ENCODE assay signal across 1 cellular context in the genomic region with DNA sequence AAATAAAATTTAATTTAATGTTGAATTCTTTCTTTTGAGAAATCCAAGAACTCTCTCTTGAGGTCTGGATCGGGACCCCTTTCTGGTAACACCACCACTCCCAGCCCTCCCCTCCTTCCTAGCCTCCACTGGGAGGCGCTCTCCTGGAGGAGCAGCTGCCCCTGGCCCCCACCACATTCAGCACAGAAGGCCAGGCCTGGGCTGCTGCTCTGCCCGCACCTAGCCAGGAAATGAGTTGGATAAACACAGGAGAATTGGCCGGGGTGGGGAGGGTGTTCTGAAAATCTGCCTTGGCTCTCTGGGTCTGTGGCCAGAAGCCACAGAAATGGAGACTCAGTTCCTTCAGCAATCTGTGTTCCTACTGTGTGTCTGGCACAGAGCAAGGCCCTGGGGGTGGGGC.
TF ChIP-seq lines count a peak whose summit lies in the region.

No MANE protein-coding gene starts in this region.

TF ChIP-seq in K562, 482 proteins besides CTCF, POLR2A, EP300 and RAD21:
- no peak for TF ChIP-seq ZNF3 (CRISPR knock-in tag; IDR thresholded peaks at IDR 0.05)
- no peak for TF ChIP-seq PCBP2 (IDR thresholded peaks at IDR 0.05; ENCODE audit: low read depth, low read length, poor library complexity, severe bottlenecking)
- TF ChIP-seq ZNF140 (CRISPR knock-in tag; IDR thresholded peaks at IDR 0.05): no peak
- no peak for TF ChIP-seq TARDBP (IDR thresholded peaks at IDR 0.05)
- no peak for TF ChIP-seq MNT (conservative IDR thresholded peaks at IDR 0.05)
- no peak for TF ChIP-seq MTF1 (CRISPR knock-in tag; IDR thresholded peaks at IDR 0.05; ENCODE audit: borderline replicate concordance)
- no peak for TF ChIP-seq ZNF644 (tag; IDR thresholded peaks at IDR 0.05; ENCODE audit: low read depth)
- TF ChIP-seq SMARCA4 (IDR thresholded peaks at IDR 0.05): no peak
- TF ChIP-seq BRCA1 (IDR thresholded peaks at IDR 0.05): no peak
- TF ChIP-seq BRCA1 (CRISPR knock-in tag; IDR thresholded peaks at IDR 0.05): no peak
- TF ChIP-seq, protein P1, sequence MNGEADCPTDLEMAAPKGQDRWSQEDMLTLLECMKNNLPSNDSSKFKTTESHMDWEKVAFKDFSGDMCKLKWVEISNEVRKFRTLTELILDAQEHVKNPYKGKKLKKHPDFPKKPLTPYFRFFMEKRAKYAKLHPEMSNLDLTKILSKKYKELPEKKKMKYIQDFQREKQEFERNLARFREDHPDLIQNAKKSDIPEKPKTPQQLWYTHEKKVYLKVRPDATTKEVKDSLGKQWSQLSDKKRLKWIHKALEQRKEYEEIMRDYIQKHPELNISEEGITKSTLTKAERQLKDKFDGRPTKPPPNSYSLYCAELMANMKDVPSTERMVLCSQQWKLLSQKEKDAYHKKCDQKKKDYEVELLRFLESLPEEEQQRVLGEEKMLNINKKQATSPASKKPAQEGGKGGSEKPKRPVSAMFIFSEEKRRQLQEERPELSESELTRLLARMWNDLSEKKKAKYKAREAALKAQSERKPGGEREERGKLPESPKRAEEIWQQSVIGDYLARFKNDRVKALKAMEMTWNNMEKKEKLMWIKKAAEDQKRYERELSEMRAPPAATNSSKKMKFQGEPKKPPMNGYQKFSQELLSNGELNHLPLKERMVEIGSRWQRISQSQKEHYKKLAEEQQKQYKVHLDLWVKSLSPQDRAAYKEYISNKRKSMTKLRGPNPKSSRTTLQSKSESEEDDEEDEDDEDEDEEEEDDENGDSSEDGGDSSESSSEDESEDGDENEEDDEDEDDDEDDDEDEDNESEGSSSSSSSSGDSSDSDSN (IDR thresholded peaks at IDR 0.05; ENCODE audit: borderline replicate concordance in 1 of 2, low read depth in 2 of 2, low read length in 2 of 2): no peak
